In the genomic region with DNA sequence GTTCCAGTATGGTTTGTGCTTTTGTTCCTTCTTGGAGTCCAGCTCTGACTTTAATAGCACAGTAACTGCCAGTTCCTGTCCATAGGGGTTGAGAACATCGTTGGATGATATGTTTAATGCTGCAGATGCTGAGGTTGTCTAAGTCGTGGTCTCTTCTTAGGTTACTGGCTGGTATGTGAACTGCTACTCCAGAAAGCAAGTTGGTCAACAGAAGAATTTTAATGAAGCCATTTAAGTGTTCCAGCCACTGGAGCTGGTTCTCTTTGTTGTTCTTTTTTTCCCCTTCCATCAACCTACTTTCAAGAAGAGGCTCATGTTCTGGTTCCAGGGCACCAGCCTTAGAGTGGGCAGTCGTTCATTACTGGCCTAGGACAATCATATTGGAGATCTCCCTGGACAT, we compare ENCODE assay signal across 21 cellular contexts.
A peak's percentile ranks its signal among the peaks of the same experiment; 100 is the strongest.
DNase-seq lines count a peak whose midpoint lies in the region; ATAC-seq and TF ChIP-seq lines count a peak whose summit lies in the region.
"Had no signal": no experiment of that assay in that cellular context is flagged by ENCODE, and none has a peak within 500 bp of the region (broad histone marks: within the 10 kb centered on the region; RNA-seq: fewer than 3 reads in every experiment).

No MANE protein-coding gene starts in this region.

- POLR2A ChIA-PET in RWPE1 (lab: Yijun Ruan, JAX; ENCODE audit: low non-redundant PET): no interaction called here

- CTCF ChIA-PET in RWPE1 (lab: Yijun Ruan, JAX): interaction anchor here (0.7 kb wide), 1 partner anchor 16 kb away, joined by 3 read pairs; no protein-coding TSS in a partner anchor

- no peaks in the 10 kb centered on the region for H3K27me3 Mint-ChIP-seq in mesothelial cell of epicardium (ENCODE audit: low read depth)
- H3K27me3 Mint-ChIP-seq: activated CD4-positive, alpha-beta T cell treated with anti-CD3 and anti-CD28 coated beads, Interleukin-2, amount 10 ng/mL, durations not matched to agents 24 days and 14 days; natural killer cell treated with Interleukin-12 subunit alpha and Interleukin-12 subunit beta and Interleukin-15 and Interleukin-18, amount 100 ng/mL, for 72 hours had no signal

- no peaks in the 10 kb centered on the region for H3K9me3 Mint-ChIP-seq in mesothelial cell of epicardium
- H3K9me3 Mint-ChIP-seq: activated CD4-positive, alpha-beta T cell treated with anti-CD3 and anti-CD28 coated beads, Interleukin-2, amount 10 ng/mL, durations not matched to agents 24 days and 14 days; activated naive CD4-positive, alpha-beta T cell treated with anti-CD3 and anti-CD28 coated beads for 36 hours; natural killer cell treated with Interleukin-12 subunit alpha and Interleukin-12 subunit beta and Interleukin-15 and Interleukin-18, amount 100 ng/mL, for 72 hours had no signal

- H3K36me3 Mint-ChIP-seq in mesothelial cell of epicardium: peaks cover 2% of the 10 kb centered on the region
- H3K36me3 Mint-ChIP-seq: natural killer cell treated with Interleukin-12 subunit alpha and Interleukin-12 subunit beta and Interleukin-15 and Interleukin-18, amount 100 ng/mL, for 72 hours had no signal

- H3K27ac ChIP-seq in esophagus squamous epithelium (peak overlapping the region in 3 of 4 donors; percentile 65 to 74 (median 73)), thoracic aorta (peak overlapping the region; percentile 65 to 79), RWPE1 (no peak overlapping the region)
- H3K27ac ChIP-seq: HL-60, suprapubic skin, VCaP had no signal

- no peaks in the 10 kb centered on the region for H3K9me3 ChIP-seq in esophagus squamous epithelium
- no peaks in the 10 kb centered on the region for H3K9me3 ChIP-seq in thoracic aorta
- H3K9me3 ChIP-seq: HAP-1, suprapubic skin had no signal

- H3K4me1 ChIP-seq in esophagus squamous epithelium: peaks cover 0 to 26% (median 7%) of the 10 kb centered on the region in 3 donors
- H3K4me1 ChIP-seq in thoracic aorta (ENCODE audit: control insufficient read depth in 1 of 2, low read depth in 2 of 2): peaks cover 7 to 39% of the 10 kb centered on the region in 2 donors
- H3K4me1 ChIP-seq: suprapubic skin had no signal

- TF ChIP-seq CTCF in esophagus squamous epithelium (IDR thresholded peaks at IDR 0.05): no peak
- no peak for TF ChIP-seq CTCF in mesothelial cell of epicardium (IDR thresholded peaks at IDR 0.05; ENCODE audit: unreplicated experiment)
- TF ChIP-seq CTCF in thoracic aorta (IDR thresholded peaks at IDR 0.05): no peak
- TF ChIP-seq CTCF in RWPE1 (conservative IDR thresholded peaks at IDR 0.05; ENCODE audit: low read depth): no peak

- H3K36me3 ChIP-seq in esophagus squamous epithelium (no peaks in the 10 kb centered on the region), thoracic aorta (no peaks in the 10 kb centered on the region)
- H3K36me3 ChIP-seq: HAP-1, suprapubic skin had no signal

- peaks cover 52% of the 10 kb centered on the region for H3K4me1 Mint-ChIP-seq in mesothelial cell of epicardium

- H3K27ac Mint-ChIP-seq in mesothelial cell of epicardium: peak overlapping the region; percentile 89
- H3K27ac Mint-ChIP-seq: activated CD4-positive, alpha-beta T cell treated with anti-CD3 and anti-CD28 coated beads, Interleukin-2, amount 10 ng/mL, durations not matched to agents 24 days and 14 days; activated naive CD4-positive, alpha-beta T cell treated with anti-CD3 and anti-CD28 coated beads for 36 hours; natural killer cell treated with Interleukin-12 subunit alpha and Interleukin-12 subunit beta and Interleukin-15 and Interleukin-18, amount 100 ng/mL, for 72 hours had no signal

- 72 to 85% methylated on average over 3 of the region's 3 CpGs for WGBS in esophagus squamous epithelium, 2 donors

- no peak overlapping the region for H3K4me3 ChIP-seq in esophagus squamous epithelium
- H3K4me3 ChIP-seq in thoracic aorta: no peak overlapping the region
- H3K4me3 ChIP-seq: HAP-1, suprapubic skin had no signal

- no peak for TF ChIP-seq POLR2A in esophagus squamous epithelium (IDR thresholded peaks at IDR 0.05)

- in situ Hi-C loops in ACHN (cut with HindIII; ENCODE audit: low pct_ligation_motif_present, low pct_unique_long_range_greater_than_20kb, low sequenced_read_pairs): no loop called here

- ATAC-seq in thoracic aorta (ENCODE audit: insufficient number of reproducible peaks, low FRiP score, low read depth) (no peak), HG03342 (IDR thresholded peaks at IDR 0.05; ENCODE audit: unreplicated experiment) (no peak)
- ATAC-seq: natural killer cell treated with Interleukin-12 subunit alpha and Interleukin-12 subunit beta and Interleukin-15 and Interleukin-18, amount 100 ng/mL, for 72 hours had no signal

- intact Hi-C loops in esophagus squamous epithelium (cut with DNase I): no loop called here

- DNase-seq in NCI-H460 (ENCODE audit: extremely low read depth, low read depth) (peak; percentile 54), esophagus squamous epithelium (lab: John Stamatoyannopoulos, UW) (no peak), mesothelial cell of epicardium (ENCODE audit: low spot score in 2 of 2, unreplicated experiment in 2 of 2) (no peak), thoracic aorta (ENCODE audit: low spot score) (no peak), mucosa of gallbladder (ENCODE audit: low spot score) (no peak), ACHN (no peak), RWPE1 (ENCODE audit: low spot score) (no peak)
- DNase-seq: activated CD4-positive, alpha-beta T cell treated with anti-CD3 and anti-CD28 coated beads, Interleukin-2, amount 10 ng/mL, durations not matched to agents 24 days and 14 days; activated naive CD4-positive, alpha-beta T cell treated with anti-CD3 and anti-CD28 coated beads for 36 hours; activated T-cell treated with anti-CD3 and anti-CD28 coated beads, Interleukin-2, amount 50 U/mL, for 48 hours; midbrain; NCI-H1694; NCI-H69; small intestine; stimulated activated CD4-positive, alpha-beta T cell treated with anti-CD3 and anti-CD28 coated beads, Interleukin-2, amount 100 ng/mL, for 24 hours had no signal

- H3K27me3 ChIP-seq in esophagus squamous epithelium: no peaks in the 10 kb centered on the region
- no peaks in the 10 kb centered on the region for H3K27me3 ChIP-seq in thoracic aorta (replicated peaks; ENCODE audit: insufficient read depth)
- H3K27me3 ChIP-seq: suprapubic skin had no signal

- H3K4me3 Mint-ChIP-seq in mesothelial cell of epicardium: no peak overlapping the region
- H3K4me3 Mint-ChIP-seq: activated CD4-positive, alpha-beta T cell treated with anti-CD3 and anti-CD28 coated beads, Interleukin-2, amount 10 ng/mL, durations not matched to agents 24 days and 14 days; activated naive CD4-positive, alpha-beta T cell treated with anti-CD3 and anti-CD28 coated beads for 36 hours; natural killer cell treated with Interleukin-12 subunit alpha and Interleukin-12 subunit beta and Interleukin-15 and Interleukin-18, amount 100 ng/mL, for 72 hours had no signal
